Comparison of ENCODE assay signal across 28 cellular contexts in the genomic region with DNA sequence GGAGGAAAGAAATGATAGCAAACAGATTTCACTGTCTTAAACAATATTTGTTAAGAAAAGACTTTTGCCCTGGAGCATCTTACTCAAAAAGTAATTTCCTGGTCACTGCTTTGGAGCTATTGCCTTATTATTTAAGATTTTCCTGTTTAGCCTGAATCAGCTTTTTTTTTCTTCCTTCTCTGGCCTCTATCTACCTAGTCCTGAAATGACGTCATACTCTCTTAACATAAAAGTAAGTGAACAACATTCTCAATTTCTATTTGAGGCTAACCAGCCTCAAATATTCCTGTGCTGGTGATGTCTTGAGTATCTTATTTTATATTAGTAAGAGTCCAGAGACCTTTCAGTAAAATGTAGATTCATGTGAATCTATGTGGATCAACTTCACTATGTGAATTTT.
DNase-seq lines count a peak whose midpoint lies in the region; ATAC-seq, FAIRE-seq and TF ChIP-seq lines count a peak whose summit lies in the region.
"Had no signal": no experiment of that assay in that cellular context is flagged by ENCODE, and none has a peak within 500 bp of the region (broad histone marks: within the 10 kb centered on the region; RNA-seq: fewer than 3 reads in every experiment).

No MANE protein-coding gene starts in this region.

- H3K27ac ChIP-seq in HepG2 (ENCODE audit: extremely low read length, insufficient read depth, low read length) = no peak overlapping the region
- no peak overlapping the region for H3K27ac ChIP-seq in right lobe of liver
- H3K27ac ChIP-seq in IMR-90 (ENCODE audit: insufficient read depth, low read length) = no peak overlapping the region
- no peak overlapping the region for H3K27ac ChIP-seq in K562 (ENCODE audit: extremely low read depth, low read depth, low read length)
- H3K27ac ChIP-seq: 22Rv1; BLaER1 treated with 17β-estradiol and CSF1 and Interleukin-3, amounts not matched to agents 10 nM and 100 nM had no signal

- dilution Hi-C loops in IMR-90 (cut with HindIII; ENCODE audit: low sequenced_read_pairs, unreplicated experiment) = no loop called here

- H3K18ac ChIP-seq in IMR-90 (ENCODE audit: low read depth, low read length) = no peak overlapping the region

- peaks cover 33% of the 10 kb centered on the region for H3K4me1 Mint-ChIP-seq in glutamatergic neuron (ENCODE audit: low read depth, unreplicated experiment)
- H3K4me1 Mint-ChIP-seq: CD8-positive, alpha-beta memory T cell; GM23338; H9 had no signal

- H3K56ac ChIP-seq in IMR-90 (ENCODE audit: extremely low read depth, insufficient read depth, low read length) = no peak overlapping the region

- H3K4me1 ChIP-seq in HepG2 (ENCODE audit: insufficient read depth, low read length) = no peaks in the 10 kb centered on the region
- peaks cover 0 to 6% (median 2%) of the 10 kb centered on the region in 4 donors for H3K4me1 ChIP-seq in right lobe of liver
- H3K4me1 ChIP-seq in IMR-90 (ENCODE audit: control insufficient read depth, insufficient read depth, low read length) = no peaks in the 10 kb centered on the region; the same call in 1 of the 2 replicates
- H3K4me1 ChIP-seq in K562 (replicated peaks in 1 of 2; ENCODE audit: control insufficient read depth in 2 of 2, insufficient read depth in 2 of 2, low read length in 2 of 2) = no peaks in the 10 kb centered on the region

- H2BK120ac ChIP-seq in IMR-90 (ENCODE audit: low read depth, low read length) = no peak overlapping the region

- FAIRE-seq in HepG2 (lab: Jason Lieb, UNC) (no peak), K562 (lab: Jason Lieb, UNC) (no peak)
- FAIRE-seq: A204.1, D721Med, GM12891, GM18507 had no signal

- H3K27ac Mint-ChIP-seq in glutamatergic neuron (ENCODE audit: unreplicated experiment) = peak overlapping the region; percentile 16
- H3K27ac Mint-ChIP-seq: CD14-positive monocyte; CD4-positive, alpha-beta T cell; CD8-positive, alpha-beta memory T cell; GM23338; H9; HFFc6 had no signal

- H3K4me2 ChIP-seq in HepG2 (ENCODE audit: low read depth, low read length) (no peak overlapping the region), IMR-90 (ENCODE audit: low read depth, low read length) (no peak overlapping the region), K562 (ENCODE audit: insufficient read depth, low read length) (no peak overlapping the region)
- H3K4me2 ChIP-seq: BLaER1 treated with 17β-estradiol and CSF1 and Interleukin-3, amounts not matched to agents 10 nM and 100 nM; GM23338 had no signal

- H3K79me2 ChIP-seq in HepG2 (ENCODE audit: insufficient read depth, low read length) (no peaks in the 10 kb centered on the region), K562 (ENCODE audit: control insufficient read depth, insufficient read depth, low read length) (no peaks in the 10 kb centered on the region)

- TF ChIP-seq EP300 in HepG2 (IDR thresholded peaks at IDR 0.05; ENCODE audit: low read depth in 2 of 2, low read length in 2 of 2) (no peak), HepG2 (CRISPR knock-in tag; IDR thresholded peaks at IDR 0.05; ENCODE audit: borderline replicate concordance) (no peak), K562 (IDR thresholded peaks at IDR 0.05; ENCODE audit: low read length) (no peak)

- no peak overlapping the region for H4K5ac ChIP-seq in IMR-90 (ENCODE audit: low read depth, low read length)

- ATAC-seq in HepG2 (no peak), right lobe of liver (no peak), IMR-90 (ENCODE audit: low read depth) (no peak), K562 (no peak)
- ATAC-seq: GM23338, HCT116 had no signal

- peaks cover 4% of the 10 kb centered on the region for H3K27me3 Mint-ChIP-seq in glutamatergic neuron (ENCODE audit: unreplicated experiment)

- peaks cover 7% of the 10 kb centered on the region for H3K36me3 Mint-ChIP-seq in glutamatergic neuron (ENCODE audit: unreplicated experiment)
- H3K36me3 Mint-ChIP-seq: CD14-positive monocyte; CD8-positive, alpha-beta memory T cell had no signal

- BruUV-seq in HepG2 (replicated peaks; lab: Mats Ljungman, UMichigan) (no TSS peak), IMR-90 (replicated peaks; lab: Mats Ljungman, UMichigan) (no TSS peak), K562 (replicated peaks; lab: Mats Ljungman, UMichigan) (no TSS peak)

- intact Hi-C loops in HepG2 (cut with micrococcal nuclease; ENCODE audit: unreplicated experiment) = no loop called here
- intact Hi-C loops in right lobe of liver (cut with DNase I) = no loop called here
- intact Hi-C loops in IMR-90 (cut with micrococcal nuclease) = no loop called here
- intact Hi-C loops in K562 (cut with micrococcal nuclease) = no loop called here

- no peak overlapping the region for H2AK9ac ChIP-seq in IMR-90 (replicated peaks; ENCODE audit: low read depth, low read length, poor library complexity)

- no peaks in the 10 kb centered on the region for H4K20me1 ChIP-seq in HepG2 (ENCODE audit: insufficient read depth, low read length)
- no peaks in the 10 kb centered on the region for H4K20me1 ChIP-seq in IMR-90 (ENCODE audit: insufficient read depth, low read length)
- H4K20me1 ChIP-seq in K562 (replicated peaks; ENCODE audit: control insufficient read depth, insufficient read depth, low read length) = no peaks in the 10 kb centered on the region
- H4K20me1 ChIP-seq: BLaER1 treated with 17β-estradiol and CSF1 and Interleukin-3, amounts not matched to agents 10 nM and 100 nM had no signal

- peaks cover 6% of the 10 kb centered on the region for H3K9me3 Mint-ChIP-seq in glutamatergic neuron (ENCODE audit: unreplicated experiment)
- H3K9me3 Mint-ChIP-seq: CD4-positive, alpha-beta T cell; CD8-positive, alpha-beta memory T cell had no signal

- no peaks in the 10 kb centered on the region for H3K36me3 ChIP-seq in HepG2 (replicated peaks in 1 of 2; ENCODE audit: control insufficient read depth in 1 of 2, insufficient read depth in 2 of 2, low read length in 2 of 2)
- H3K36me3 ChIP-seq in right lobe of liver = no peaks in the 10 kb centered on the region
- no peaks in the 10 kb centered on the region for H3K36me3 ChIP-seq in IMR-90 (ENCODE audit: control insufficient read depth, insufficient read depth, low read length)
- H3K36me3 ChIP-seq in K562 (ENCODE audit: control insufficient read depth, insufficient read depth, low read length) = no peaks in the 10 kb centered on the region
- H3K36me3 ChIP-seq: BE2C; BLaER1 treated with 17β-estradiol and CSF1 and Interleukin-3, amounts not matched to agents 10 nM and 100 nM had no signal

- no peaks in the 10 kb centered on the region for H3K27me3 ChIP-seq in HepG2 (ENCODE audit: control insufficient read depth in 1 of 2, insufficient read depth in 2 of 2, low read length in 2 of 2)
- H3K27me3 ChIP-seq in right lobe of liver = peaks cover 0 to 5% of the 10 kb centered on the region in 2 donors
- no peaks in the 10 kb centered on the region for H3K27me3 ChIP-seq in IMR-90 (ENCODE audit: control insufficient read depth, insufficient read depth, low read length)
- H3K27me3 ChIP-seq in K562 (ENCODE audit: control insufficient read depth in 2 of 2, insufficient read depth in 2 of 2, low read length in 2 of 2) = no peaks in the 10 kb centered on the region
- H3K27me3 ChIP-seq: BE2C; BLaER1 treated with 17β-estradiol and CSF1 and Interleukin-3, amounts not matched to agents 10 nM and 100 nM had no signal

- no peak overlapping the region for H3K23ac ChIP-seq in IMR-90 (ENCODE audit: low read depth, low read length)

- H3K14ac ChIP-seq in IMR-90 (replicated peaks; ENCODE audit: low read depth, low read length) = no peak overlapping the region

- no peak overlapping the region for H2BK15ac ChIP-seq in IMR-90 (ENCODE audit: low read depth, low read length)

- no peak overlapping the region for H2BK20ac ChIP-seq in IMR-90 (ENCODE audit: low read depth, low read length)

- H3K9me1 ChIP-seq in IMR-90 (ENCODE audit: insufficient read depth, low read length) (no peaks in the 10 kb centered on the region), K562 (ENCODE audit: control insufficient read depth, insufficient read depth, low read length) (no peaks in the 10 kb centered on the region)

- TF ChIP-seq POLR2A in HepG2 (IDR thresholded peaks at IDR 0.05; ENCODE audit: insufficient read depth in 1 of 2, low read depth in 2 of 2, low read length in 2 of 2) = no peak
- TF ChIP-seq POLR2A in right lobe of liver (IDR thresholded peaks at IDR 0.05) = no peak
- no peak for TF ChIP-seq POLR2A in IMR-90 (IDR thresholded peaks at IDR 0.05; ENCODE audit: low read depth, low read length)
- no peak for TF ChIP-seq POLR2A in K562 (conservative IDR thresholded peaks at IDR 0.05)

- H3K4me3 ChIP-seq in HepG2 (replicated peaks in 1 of 3; ENCODE audit: insufficient read depth in 1 of 3, low read depth in 2 of 3, low read length in 3 of 3) = no peak overlapping the region
- H3K4me3 ChIP-seq in right lobe of liver = no peak overlapping the region
- H3K4me3 ChIP-seq in IMR-90 (ENCODE audit: insufficient read depth, low read depth, low read length) = no peak overlapping the region
- H3K4me3 ChIP-seq in K562 = no peak overlapping the region
- H3K4me3 ChIP-seq: BLaER1 treated with 17β-estradiol and CSF1 and Interleukin-3, amounts not matched to agents 10 nM and 100 nM; GM23338 had no signal

- no peak overlapping the region for H3K4ac ChIP-seq in IMR-90 (ENCODE audit: low read depth, low read length)

- H3K9me3 ChIP-seq in HepG2 (ENCODE audit: low read length) (no peaks in the 10 kb centered on the region), right lobe of liver (no peaks in the 10 kb centered on the region), IMR-90 (ENCODE audit: control insufficient read depth, insufficient read depth, low read length) (no peaks in the 10 kb centered on the region; the same call in 1 of the 2 replicates), K562 (replicated peaks; ENCODE audit: control insufficient read depth, insufficient read depth, low read depth, low read length) (no peaks in the 10 kb centered on the region)
- H3K9me3 ChIP-seq: BE2C had no signal

- TF ChIP-seq RAD21 in HepG2 (CRISPR knock-in tag; IDR thresholded peaks at IDR 0.05) (no peak), IMR-90 (IDR thresholded peaks at IDR 0.05; ENCODE audit: low read length) (no peak), K562 (CRISPR knock-in tag; conservative IDR thresholded peaks at IDR 0.05 in 1 of 2, IDR thresholded peaks at IDR 0.05 in 1 of 2) (no peak)

- peak overlapping the region; percentile 57 for H3K4me3 Mint-ChIP-seq in glutamatergic neuron (ENCODE audit: unreplicated experiment)
- H3K4me3 Mint-ChIP-seq: CD14-positive monocyte; CD4-positive, alpha-beta T cell; CD8-positive, alpha-beta memory T cell; GM23338; H9; HFFc6 had no signal

- TF ChIP-seq CTCF in HepG2 (CRISPR knock-in tag; IDR thresholded peaks at IDR 0.05) = no peak
- TF ChIP-seq CTCF in right lobe of liver (IDR thresholded peaks at IDR 0.05) = no peak
- TF ChIP-seq CTCF in IMR-90 (conservative IDR thresholded peaks at IDR 0.05; ENCODE audit: low read depth, low read length) = no peak
- no peak for TF ChIP-seq CTCF in K562 (IDR thresholded peaks at IDR 0.05 in 2 of 3, conservative IDR thresholded peaks at IDR 0.05 in 1 of 3; ENCODE audit: insufficient read depth in 2 of 3, low read depth in 1 of 3, low read length in 3 of 3)
- no peak for TF ChIP-seq CTCF in glutamatergic neuron (IDR thresholded peaks at IDR 0.05; ENCODE audit: partially characterized antibody, unreplicated experiment)

- no peak overlapping the region for H4K8ac ChIP-seq in IMR-90 (ENCODE audit: low read depth in 2 of 2, low read length in 2 of 2)

- in situ Hi-C loops in HepG2 (cut with HindIII; ENCODE audit: extremely low pct_ligation_motif_present, low pct_unique_long_range_greater_than_20kb) (no loop called here), IMR-90 (cut with MboI; ENCODE audit: low sequenced_read_pairs) (no loop called here), K562 (cut with MboI) (no loop called here)

- POLR2A ChIA-PET in HepG2 (lab: Yijun Ruan, JAX) = no interaction called here
- POLR2A ChIA-PET in IMR-90 (lab: Charles Lee; ENCODE audit: unreplicated experiment) = no interaction called here
- POLR2A ChIA-PET in K562 (lab: Yijun Ruan, JAX) = no interaction called here

- H2BK5ac ChIP-seq in IMR-90 (ENCODE audit: low read depth, low read length, poor library complexity, severe bottlenecking) = no peak overlapping the region

- WGBS in HepG2 (ENCODE audit: low lambda C conversion rate) = 6% methylated on average over 1 of the region's 1 CpG
- WGBS in right lobe of liver (ENCODE audit: insufficient coverage, low coverage, low lambda C conversion rate, missing lambda C conversion rate) = 67% methylated on average over 1 of the region's 1 CpG
- no CpG with 5 or more reads among the region's 1 CpG for WGBS in IMR-90 (ENCODE audit: extremely low coverage in 2 of 2, insufficient read length in 1 of 2), 2 experiments
- 0% methylated on average over 1 of the region's 1 CpG for WGBS in K562 (ENCODE audit: insufficient coverage, low coverage, missing lambda C conversion rate)

- DNase-seq in HepG2 (ENCODE audit: low spot score) (no peak), right lobe of liver (no peak), IMR-90 (no peak), K562 (ENCODE audit: extremely low read depth in 1 of 4, low spot score in 3 of 4) (no peak), glutamatergic neuron (no peak), NOMO-1 treated with DMSO at 0.1 percent for 48 hours (lab: John Stamatoyannopoulos, UW; ENCODE audit: unreplicated experiment) (no peak), Kasumi-1 (lab: John Stamatoyannopoulos, UW) (no peak), NCI-H1930 (lab: John Stamatoyannopoulos, UW) (no peak)
- DNase-seq: ACHN; AML-193; CD4-positive, alpha-beta T cell; CD8-positive, alpha-beta memory T cell; DMS 273 treated with DMSO at 0.1 percent for 48 hours; DMS79; EL; GDM1; H9; HFFc6 had no signal

- H2AFZ ChIP-seq in HepG2 (ENCODE audit: low read length) = no peak overlapping the region
- H2AFZ ChIP-seq in IMR-90 (replicated peaks; ENCODE audit: low read length, poor library complexity) = no peak overlapping the region
- no peak overlapping the region for H2AFZ ChIP-seq in K562 (ENCODE audit: low read depth, low read length)

- no peak overlapping the region for H4K91ac ChIP-seq in IMR-90 (ENCODE audit: insufficient read depth, low read depth, low read length)

- H3K79me1 ChIP-seq in IMR-90 (ENCODE audit: low read depth in 1 of 2, low read length in 2 of 2) = no peaks in the 10 kb centered on the region

- H3K9ac ChIP-seq in HepG2 (ENCODE audit: insufficient read depth, low read depth, low read length) (no peak overlapping the region), IMR-90 (ENCODE audit: low read depth, low read length) (no peak overlapping the region), K562 (ENCODE audit: insufficient read depth in 1 of 2, low read depth in 2 of 2, low read length in 2 of 2) (no peak overlapping the region)
- H3K9ac ChIP-seq: BLaER1 treated with 17β-estradiol and CSF1 and Interleukin-3, amounts not matched to agents 10 nM and 100 nM had no signal

- CTCF ChIA-PET in HepG2 (lab: Yijun Ruan, JAX; ENCODE audit: low intra/inter-chr PET ratio, low total read pairs) = no interaction called here
- CTCF ChIA-PET in IMR-90 (lab: Yijun Ruan, JAX) = no interaction called here
- CTCF ChIA-PET in K562 (lab: Yijun Ruan, JAX; ENCODE audit: low intra/inter-chr PET ratio) = no interaction called here

- no peak overlapping the region for H2AK5ac ChIP-seq in IMR-90 (ENCODE audit: low read depth, low read length)
